In genomic region chr5:892390-893136, GRCh38 we compare ENCODE assay signal across 1 cellular context.
A peak's percentile ranks its signal among the peaks of the same experiment; 100 is the strongest.
TF ChIP-seq lines count a peak whose summit lies in the region.

Gene BRD9 (minus strand): TSS chr5:892801. CDS start chr5:892657, 144 bp downstream.
Gene TRIP13 (plus strand): TSS chr5:892884. CDS start chr5:892999, 115 bp downstream.

TF ChIP-seq in HepG2, 621 proteins besides CTCF, POLR2A, EP300 and RAD21 (continued from another document and continues in another):
- no peak for TF ChIP-seq ZNF407 (CRISPR knock-in tag; IDR thresholded peaks at IDR 0.05; ENCODE audit: not compliant biosample characterization)
- TF ChIP-seq ZNF720 (CRISPR knock-in tag; IDR thresholded peaks at IDR 0.05): no peak
- TF ChIP-seq ZNF503 (CRISPR knock-in tag; IDR thresholded peaks at IDR 0.05): no peak
- TF ChIP-seq ZNF83 (CRISPR knock-in tag; IDR thresholded peaks at IDR 0.05; ENCODE audit: borderline replicate concordance): peak; percentile 38; the same call in 1 of the 2 replicates
- TF ChIP-seq ZNF557 (CRISPR knock-in tag; IDR thresholded peaks at IDR 0.05): no peak
- TF ChIP-seq MLXIP (CRISPR knock-in tag; IDR thresholded peaks at IDR 0.05; ENCODE audit: borderline replicate concordance): no peak
- TF ChIP-seq RAD51 (IDR thresholded peaks at IDR 0.05; ENCODE audit: borderline replicate concordance): no peak
- no peak for TF ChIP-seq ZFP41 (CRISPR knock-in tag; IDR thresholded peaks at IDR 0.05; ENCODE audit: borderline replicate concordance)
- TF ChIP-seq TARDBP (CRISPR knock-in tag; IDR thresholded peaks at IDR 0.05): peak; percentile 70; the same call in 1 of the 2 replicates
- TF ChIP-seq ZNF138 (CRISPR knock-in tag; IDR thresholded peaks at IDR 0.05; ENCODE audit: low read depth): peak; percentile 41; the same call in 1 of the 2 replicates
- TF ChIP-seq ZNF12 (CRISPR knock-in tag; IDR thresholded peaks at IDR 0.05): no peak
- no peak for TF ChIP-seq RFXAP (CRISPR knock-in tag; IDR thresholded peaks at IDR 0.05; ENCODE audit: borderline replicate concordance)
- TF ChIP-seq HOMEZ (CRISPR knock-in tag; IDR thresholded peaks at IDR 0.05; ENCODE audit: low read depth): no peak
- TF ChIP-seq POLR2AphosphoS2 (IDR thresholded peaks at IDR 0.05; ENCODE audit: low read depth, low read length): no peak
- TF ChIP-seq ZNF619 (CRISPR knock-in tag; IDR thresholded peaks at IDR 0.05): no peak
- TF ChIP-seq RARA (CRISPR knock-in tag; IDR thresholded peaks at IDR 0.05): no peak
- TF ChIP-seq NFAT5 (CRISPR knock-in tag; IDR thresholded peaks at IDR 0.05): no peak
- no peak for TF ChIP-seq ZNF598 (CRISPR knock-in tag; IDR thresholded peaks at IDR 0.05; ENCODE audit: borderline replicate concordance)
- TF ChIP-seq ZNF639 (CRISPR knock-in tag; conservative IDR thresholded peaks at IDR 0.05): peak; percentile 93
- TF ChIP-seq GATAD2A (CRISPR knock-in tag; IDR thresholded peaks at IDR 0.05): no peak
- no peak for TF ChIP-seq MAFK (conservative IDR thresholded peaks at IDR 0.05 in 1 of 2, IDR thresholded peaks at IDR 0.05 in 1 of 2; ENCODE audit: low read length in 2 of 2)
- TF ChIP-seq ZNF354B (CRISPR knock-in tag; IDR thresholded peaks at IDR 0.05): peak; percentile 92; the same call in 1 of the 2 replicates
- no peak for TF ChIP-seq MZF1 (CRISPR knock-in tag; IDR thresholded peaks at IDR 0.05; ENCODE audit: borderline replicate concordance)
- no peak for TF ChIP-seq TERF1 (CRISPR knock-in tag; IDR thresholded peaks at IDR 0.05)
- no peak for TF ChIP-seq MATR3 (CRISPR knock-in tag; IDR thresholded peaks at IDR 0.05)
- no peak for TF ChIP-seq HIVEP1 (CRISPR knock-in tag; IDR thresholded peaks at IDR 0.05)
- no peak for TF ChIP-seq ZMYM3 (CRISPR knock-in tag; IDR thresholded peaks at IDR 0.05)
- no peak for TF ChIP-seq TAF15 (IDR thresholded peaks at IDR 0.05; ENCODE audit: low read depth, low read length, poor library complexity, severe bottlenecking)
- TF ChIP-seq FOXK2 (IDR thresholded peaks at IDR 0.05): no peak
- TF ChIP-seq TBX3 (IDR thresholded peaks at IDR 0.05; ENCODE audit: borderline replicate concordance): no peak
- TF ChIP-seq SAP130 (CRISPR knock-in tag; IDR thresholded peaks at IDR 0.05; ENCODE audit: low read depth): peak; percentile 100
- TF ChIP-seq SNAI1 (CRISPR knock-in tag; IDR thresholded peaks at IDR 0.05; ENCODE audit: borderline replicate concordance): no peak; the same call in 1 of the 2 replicates
- TF ChIP-seq ZNF704 (CRISPR knock-in tag; IDR thresholded peaks at IDR 0.05; ENCODE audit: borderline replicate concordance): no peak; the same call in 1 of the 2 replicates
- no peak; the same call in 1 of the 2 replicates for TF ChIP-seq ZNF124 (CRISPR knock-in tag; IDR thresholded peaks at IDR 0.05)
